In the genomic region with DNA sequence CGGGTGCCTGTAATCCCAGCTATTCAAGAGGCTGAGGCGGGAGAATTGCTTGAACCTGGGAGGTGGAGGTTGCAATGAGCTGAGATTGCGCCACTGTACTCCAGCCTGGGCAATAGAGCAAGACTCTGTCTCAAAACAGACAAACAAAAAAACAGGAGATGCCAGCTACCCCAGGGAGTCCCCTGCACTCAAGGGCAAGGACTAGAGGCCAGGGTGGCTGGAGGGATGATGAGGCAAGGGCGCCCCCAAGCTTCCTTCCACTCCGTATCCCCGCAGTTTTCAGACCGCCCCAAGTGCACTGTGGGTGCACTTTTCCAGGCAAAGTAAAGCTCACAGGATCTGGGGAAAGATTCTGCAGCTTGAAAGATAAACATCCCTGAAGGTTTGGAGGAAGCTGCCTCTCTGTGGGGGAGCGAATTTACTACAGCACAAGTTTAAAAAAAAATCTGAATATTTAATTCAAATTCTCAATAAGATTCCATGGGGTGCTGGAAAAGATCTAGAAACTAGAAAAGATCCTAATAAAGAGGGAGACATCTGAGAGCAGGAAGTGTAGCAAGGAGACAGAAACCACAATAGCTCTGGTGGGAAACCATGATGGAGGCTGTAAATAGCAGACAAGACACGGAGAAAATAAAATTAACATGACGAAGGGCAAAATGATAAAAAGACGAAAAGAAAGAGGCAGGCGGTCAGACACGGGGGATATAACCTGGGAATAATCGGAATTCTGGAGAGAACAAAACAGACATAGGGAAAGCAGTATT, we compare ENCODE assay signal across 11 cellular contexts. TPM values are rescaled to one million over a fixed set of nuclear protein-coding genes. Genes with fewer than 3 reads are reported as not detected.
DNase-seq lines count a peak whose midpoint lies in the region; ATAC-seq, FAIRE-seq and TF ChIP-seq lines count a peak whose summit lies in the region.
"Not testable (repeated sequence)": the region's sequence is repeated elsewhere in the genome, so short reads cannot be mapped to it uniquely, and the experiment has no call there.
"Had no signal": no experiment of that assay in that cellular context is flagged by ENCODE, and none has a peak within 500 bp of the region (broad histone marks: within the 10 kb centered on the region; RNA-seq: fewer than 3 reads in every experiment).

No MANE protein-coding gene starts in this region.

- H3K23ac ChIP-seq in H9 (ENCODE audit: insufficient read length, low read depth, low read length) = not testable (repeated sequence)

- H4K5ac ChIP-seq in H9 (ENCODE audit: insufficient read length, low read depth, low read length) = not testable (repeated sequence)

- not testable (repeated sequence) for DNase-seq in D721Med (ENCODE audit: insufficient read length, low spot score); activated naive CD8-positive, alpha-beta T cell treated with anti-CD3 and anti-CD28 coated beads, Interleukin-2, amount 10 ng/mL, durations not matched to agents 7 days and 5 days; epithelial cell of proximal tubule (ENCODE audit: low read depth); mesothelial cell of epicardium (ENCODE audit: low spot score in 2 of 2, unreplicated experiment in 2 of 2); smooth muscle cell (lab: John Stamatoyannopoulos, UW; ENCODE audit: unreplicated experiment)
- DNase-seq in H9 = peak; percentile 67
- DNase-seq in OCI-M1 (lab: John Stamatoyannopoulos, UW) = peak; percentile 8
- DNase-seq in activated CD4-positive, alpha-beta T cell treated with anti-CD3 and anti-CD28 coated beads for 36 hours = peak; percentile 39

- not testable (repeated sequence) for H3K36me3 Mint-ChIP-seq in H9 (ENCODE audit: insufficient read depth in 1 of 3, low read depth in 3 of 3); activated CD4-positive, alpha-beta T cell treated with anti-CD3 and anti-CD28 coated beads for 36 hours (ENCODE audit: low read depth); activated naive CD8-positive, alpha-beta T cell treated with anti-CD3 and anti-CD28 coated beads, Interleukin-2, amount 10 ng/mL, durations not matched to agents 7 days and 5 days; mesothelial cell of epicardium

- H3K27ac Mint-ChIP-seq in H9 (peak overlapping the region in 2 of 3 experiments; percentile 40 to 83; a peak in 4 of 7 replicates), mesothelial cell of epicardium (peak overlapping the region; percentile 47)
- H3K27ac Mint-ChIP-seq in activated CD4-positive, alpha-beta T cell treated with anti-CD3 and anti-CD28 coated beads for 36 hours = not testable (repeated sequence)
- H3K27ac Mint-ChIP-seq in activated naive CD8-positive, alpha-beta T cell treated with anti-CD3 and anti-CD28 coated beads, Interleukin-2, amount 10 ng/mL, durations not matched to agents 7 days and 5 days = peak overlapping the region; percentile 78

- not testable (repeated sequence) for H3K9me3 Mint-ChIP-seq in H9; activated CD4-positive, alpha-beta T cell treated with anti-CD3 and anti-CD28 coated beads for 36 hours (ENCODE audit: low read depth); activated naive CD8-positive, alpha-beta T cell treated with anti-CD3 and anti-CD28 coated beads, Interleukin-2, amount 10 ng/mL, durations not matched to agents 7 days and 5 days; mesothelial cell of epicardium

- not testable (repeated sequence) for H3K18ac ChIP-seq in H9 (ENCODE audit: insufficient read length, low read depth, low read length)

- not testable (repeated sequence) for ATAC-seq in activated CD4-positive, alpha-beta T cell treated with anti-CD3 and anti-CD28 coated beads for 36 hours; activated naive CD8-positive, alpha-beta T cell treated with anti-CD3 and anti-CD28 coated beads, Interleukin-2, amount 10 ng/mL, durations not matched to agents 7 days and 5 days (ENCODE audit: low read depth)

- not testable (repeated sequence) for H3K14ac ChIP-seq in H9 (ENCODE audit: insufficient read depth, low read length)

- peak overlapping the region in 1 of 2 experiments; percentile 32; a peak in 1 of 5 replicates for H3K4me3 Mint-ChIP-seq in H9
- not testable (repeated sequence) for H3K4me3 Mint-ChIP-seq in activated CD4-positive, alpha-beta T cell treated with anti-CD3 and anti-CD28 coated beads for 36 hours; mesothelial cell of epicardium
- H3K4me3 Mint-ChIP-seq in activated naive CD8-positive, alpha-beta T cell treated with anti-CD3 and anti-CD28 coated beads, Interleukin-2, amount 10 ng/mL, durations not matched to agents 7 days and 5 days = peak overlapping the region; percentile 82

- not testable (repeated sequence) for H3T11ph ChIP-seq in H9 (ENCODE audit: low read length)

- not testable (repeated sequence) for FAIRE-seq in D721Med (lab: Jason Lieb, UNC)

- H3K4ac ChIP-seq in H9 (ENCODE audit: low read depth, low read length) = not testable (repeated sequence)

- H3K4me1 Mint-ChIP-seq in H9 = peaks cover 11 to 16% of the 10 kb centered on the region in 2 experiments
- not testable (repeated sequence) for H3K4me1 Mint-ChIP-seq in activated CD4-positive, alpha-beta T cell treated with anti-CD3 and anti-CD28 coated beads for 36 hours; activated naive CD8-positive, alpha-beta T cell treated with anti-CD3 and anti-CD28 coated beads, Interleukin-2, amount 10 ng/mL, durations not matched to agents 7 days and 5 days; mesothelial cell of epicardium

- H3K79me1 ChIP-seq in H9 (ENCODE audit: insufficient read depth, low read depth, low read length, poor library complexity, severe bottlenecking) = not testable (repeated sequence)

- not testable (repeated sequence) for H2BK5ac ChIP-seq in H9 (ENCODE audit: insufficient read length, low read length)

- not testable (repeated sequence) for H3K9ac ChIP-seq in H9 (ENCODE audit: extremely low read depth, insufficient read length, low read length); smooth muscle cell (ENCODE audit: low read depth)

- CTCF ChIA-PET in activated CD4-positive, alpha-beta T cell treated with anti-CD3 and anti-CD28 coated beads for 36 hours (lab: Charles Lee) = interaction anchor here (0.9 to 2.0 kb wide), 8 partner anchors 9 to 246 kb away, joined by 3 to 6 read pairs (median 4); no protein-coding TSS in a partner anchor

- H2BK120ac ChIP-seq in H9 (ENCODE audit: low read depth, low read length, poor library complexity, severe bottlenecking) = not testable (repeated sequence)

- H3K4me1 ChIP-seq in H9 (ENCODE audit: insufficient read depth, low read length); smooth muscle cell (ENCODE audit: low read depth): not testable (repeated sequence)

- H4K8ac ChIP-seq in H9 (replicated peaks; ENCODE audit: insufficient read length, low read depth, low read length) = not testable (repeated sequence)

- no CpG with 5 or more reads among the region's 14 CpGs for WGBS in H9 (ENCODE audit: extremely low coverage, insufficient read length, low lambda C conversion rate)
- WGBS in smooth muscle cell (ENCODE audit: low lambda C conversion rate) = 68% methylated on average over 14 of the region's 14 CpGs

- not testable (repeated sequence) for H2AFZ ChIP-seq in H9 (ENCODE audit: low read length)
- H2AFZ ChIP-seq in smooth muscle cell (ENCODE audit: low read depth) = peak overlapping the region; percentile 9

- intact Hi-C loops in activated CD4-positive, alpha-beta T cell treated with anti-CD3 and anti-CD28 coated beads for 36 hours (cut with DNase I, micrococcal nuclease) = loop anchor here in 1 of 2 experiments (1.0 kb wide), 1 partner anchor 133 kb away; no protein-coding TSS in a partner anchor

- POLR2A ChIA-PET in activated CD4-positive, alpha-beta T cell treated with anti-CD3 and anti-CD28 coated beads for 36 hours (lab: Charles Lee) = interaction anchor here (0.7 to 1.2 kb wide), 2 partner anchors 14 to 24 kb away, joined by 3 read pairs; no protein-coding TSS in a partner anchor
- POLR2A ChIA-PET in activated naive CD8-positive, alpha-beta T cell treated with anti-CD3 and anti-CD28 coated beads, Interleukin-2, amount 10 ng/mL, durations not matched to agents 7 days and 5 days (lab: Charles Lee) = interaction anchor here (0.7 kb wide), 1 partner anchor 182 kb away, joined by 3 read pairs; no protein-coding TSS in a partner anchor

- H2BK15ac ChIP-seq in H9 (ENCODE audit: low read depth, low read length) = not testable (repeated sequence)

- H3K79me2 ChIP-seq in H9 (ENCODE audit: insufficient read depth, low read length); smooth muscle cell (ENCODE audit: low read depth): not testable (repeated sequence)

- not testable (repeated sequence) for H2BK20ac ChIP-seq in H9 (ENCODE audit: low read depth, low read length, poor library complexity, severe bottlenecking)

- H3K27me3 ChIP-seq in H9 (ENCODE audit: insufficient read depth, low read length); smooth muscle cell (ENCODE audit: low read depth): not testable (repeated sequence)

- not testable (repeated sequence) for H3F3A ChIP-seq in smooth muscle cell (ENCODE audit: low read depth)

- H3K27me3 Mint-ChIP-seq in H9 (ENCODE audit: low read depth); activated CD4-positive, alpha-beta T cell treated with anti-CD3 and anti-CD28 coated beads for 36 hours; mesothelial cell of epicardium (ENCODE audit: low read depth): not testable (repeated sequence)
- peaks cover 11% of the 10 kb centered on the region for H3K27me3 Mint-ChIP-seq in activated naive CD8-positive, alpha-beta T cell treated with anti-CD3 and anti-CD28 coated beads, Interleukin-2, amount 10 ng/mL, durations not matched to agents 7 days and 5 days

- not testable (repeated sequence) for H3K27ac ChIP-seq in H9 (ENCODE audit: insufficient read length, low read depth, low read length); smooth muscle cell (ENCODE audit: low read depth)

- not testable (repeated sequence) for H4K91ac ChIP-seq in H9 (ENCODE audit: insufficient read length, low read depth, low read length)

- not testable (repeated sequence) for H2AK5ac ChIP-seq in H9 (ENCODE audit: insufficient read length, low read length)

- not testable (repeated sequence) for H2BK12ac ChIP-seq in H9 (ENCODE audit: insufficient read length, low read depth, low read length)

- not testable (repeated sequence) for H3K36me3 ChIP-seq in smooth muscle cell (ENCODE audit: low read depth)

- not testable (repeated sequence) for H3K4me2 ChIP-seq in H9 (ENCODE audit: insufficient read depth, insufficient read length, low read length); smooth muscle cell

- not testable (repeated sequence) for H3K9me3 ChIP-seq in H9 (ENCODE audit: control insufficient read depth, low read depth, low read length); smooth muscle cell (replicated peaks; ENCODE audit: low read depth)

- H3K56ac ChIP-seq in H9 (ENCODE audit: insufficient read length, low read depth, low read length) = not testable (repeated sequence)

- peak; percentile 53 for TF ChIP-seq CTCF in D721Med (IDR thresholded peaks at IDR 0.05; ENCODE audit: insufficient read depth, missing control alignments)
- peak; percentile 52; the same call in 2 of the 3 replicates for TF ChIP-seq CTCF in H9 (conservative IDR thresholded peaks at IDR 0.05)
- TF ChIP-seq CTCF in epithelial cell of proximal tubule (conservative IDR thresholded peaks at IDR 0.05; ENCODE audit: low read depth, low read length) = peak; percentile 13
- not testable (repeated sequence) for TF ChIP-seq CTCF in mesothelial cell of epicardium (IDR thresholded peaks at IDR 0.05; ENCODE audit: unreplicated experiment); smooth muscle cell (IDR thresholded peaks at IDR 0.05; ENCODE audit: borderline replicate concordance, insufficient read depth, poor library complexity, severe bottlenecking)

- H3K4me3 ChIP-seq in epithelial cell of proximal tubule (ENCODE audit: low read depth, low read length); smooth muscle cell: not testable (repeated sequence)

- H3K23me2 ChIP-seq in H9 (ENCODE audit: insufficient read length, low read depth, low read length, poor library complexity, severe bottlenecking) = not testable (repeated sequence)

- not testable (repeated sequence) for H4K20me1 ChIP-seq in H9 (ENCODE audit: control insufficient read depth, insufficient read depth, insufficient read length); smooth muscle cell (ENCODE audit: low read depth)

RNA-seq across cellular contexts. Expression of a gene that starts 12.5 kb away (rescaled TPM):
- 24.0 and 26.4 TPM in 2 replicates for total RNA-seq in H9 (2021)
- 10 to 100 TPM; 29.8 to 30.4 TPM for total RNA-seq in activated CD4-positive, alpha-beta T cell treated with anti-CD3 and anti-CD28 coated beads for 36 hours
- total RNA-seq in activated naive CD8-positive, alpha-beta T cell treated with anti-CD3 and anti-CD28 coated beads, Interleukin-2, amount 10 ng/mL, durations not matched to agents 7 days and 5 days = 10 to 100 TPM; 29.0 to 31.9 TPM
- total RNA-seq in epithelial cell of proximal tubule = 35.2 and 35.3 TPM in 2 replicates
- 32.3 to 35.3 TPM (median 33.3 TPM) in 3 replicates for total RNA-seq in mesothelial cell of epicardium
- 33.2 and 34.3 TPM in 2 replicates for total RNA-seq in smooth muscle cell
- 32.3 and 41.4 TPM in 2 replicates for polyA plus RNA-seq in smooth muscle cell

RNA-seq across cellular contexts. Expression of a gene that starts 39.5 kb away (rescaled TPM):
- total RNA-seq in H9 (2021) (85.9 and 91.8 TPM in 2 replicates), epithelial cell of proximal tubule (100 and 158 TPM in 2 replicates), mesothelial cell of epicardium (55.0 to 57.5 TPM (median 56.0 TPM) in 3 replicates), smooth muscle cell (62.8 and 69.8 TPM in 2 replicates)
- total RNA-seq in activated CD4-positive, alpha-beta T cell treated with anti-CD3 and anti-CD28 coated beads for 36 hours = 10 to 100 TPM; 40.1 to 56.2 TPM
- 10 to 100 TPM; 49.6 to 51.0 TPM for total RNA-seq in activated naive CD8-positive, alpha-beta T cell treated with anti-CD3 and anti-CD28 coated beads, Interleukin-2, amount 10 ng/mL, durations not matched to agents 7 days and 5 days
- 130 and 138 TPM in 2 replicates for polyA plus RNA-seq in smooth muscle cell

RNA-seq across cellular contexts. Expression of a gene that starts 39.6 kb away (rescaled TPM):
- total RNA-seq in H9 (2021) (15.1 and 16.5 TPM in 2 replicates), epithelial cell of proximal tubule (13.2 and 13.8 TPM in 2 replicates), mesothelial cell of epicardium (7.8 to 11.6 TPM (median 10.3 TPM) in 3 replicates), smooth muscle cell (4.6 and 8.2 TPM in 2 replicates)
- total RNA-seq in activated CD4-positive, alpha-beta T cell treated with anti-CD3 and anti-CD28 coated beads for 36 hours = 10 to 100 TPM; 38.3 to 40.8 TPM
- 10 to 100 TPM; 27.3 to 28.8 TPM for total RNA-seq in activated naive CD8-positive, alpha-beta T cell treated with anti-CD3 and anti-CD28 coated beads, Interleukin-2, amount 10 ng/mL, durations not matched to agents 7 days and 5 days
- polyA plus RNA-seq in smooth muscle cell = 9.6 and 12.9 TPM in 2 replicates
- total RNA-seq: body of pancreas had no signal

RNA-seq across cellular contexts. Expression of a gene that starts 59.2 kb away (rescaled TPM):
- 10.9 and 11.2 TPM in 2 replicates for total RNA-seq in H9 (2021)
- total RNA-seq in activated CD4-positive, alpha-beta T cell treated with anti-CD3 and anti-CD28 coated beads for 36 hours = under 1 TPM; 0.23 TPM
- total RNA-seq in activated naive CD8-positive, alpha-beta T cell treated with anti-CD3 and anti-CD28 coated beads, Interleukin-2, amount 10 ng/mL, durations not matched to agents 7 days and 5 days = not detected
- 2.7 and 13.2 TPM in 2 replicates for total RNA-seq in epithelial cell of proximal tubule
- 2.7 to 3.9 TPM (median 3.6 TPM) in 3 replicates for total RNA-seq in mesothelial cell of epicardium
- 1.9 and 7.4 TPM in 2 replicates for total RNA-seq in smooth muscle cell
- 4.8 and 14.4 TPM in 2 replicates for polyA plus RNA-seq in smooth muscle cell
- total RNA-seq: body of pancreas, heart left ventricle, temporal lobe had no signal
